Comparison of ENCODE assay signal across 8 cellular contexts in the genomic region with DNA sequence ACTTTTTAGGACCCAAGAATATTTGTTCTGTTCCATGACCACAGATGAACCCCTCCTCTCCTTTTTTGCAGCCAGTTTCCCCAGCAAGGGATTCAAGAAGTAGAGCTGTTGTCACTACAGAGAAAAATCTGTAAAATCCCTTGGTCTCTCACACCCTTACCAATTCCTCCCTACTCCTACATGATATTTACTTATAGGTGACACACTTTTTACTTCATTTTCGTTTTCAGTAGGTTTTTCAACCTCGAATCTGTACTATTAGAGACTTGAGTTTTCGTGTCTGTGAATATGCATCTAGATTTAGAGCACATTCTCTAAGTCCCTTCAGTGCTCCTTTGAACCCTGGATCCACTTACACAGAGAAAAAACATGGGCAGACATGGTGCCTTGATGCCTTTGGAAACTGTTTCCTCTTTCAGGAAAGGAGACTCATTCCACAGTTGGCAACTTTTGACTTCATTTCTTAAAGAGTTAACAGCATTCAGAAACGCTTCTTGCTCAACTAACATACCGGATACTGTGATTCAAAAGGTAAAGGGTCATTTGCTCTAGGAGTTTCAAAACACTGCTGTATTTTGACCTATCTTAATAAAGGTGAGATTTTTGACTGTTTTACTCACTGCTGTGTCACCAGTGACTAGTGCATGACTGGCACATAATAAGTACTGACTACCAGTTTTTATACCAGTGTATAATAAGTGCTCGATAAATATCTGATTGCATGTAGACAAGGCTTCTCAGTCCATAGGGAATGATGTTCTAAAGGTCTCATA. TPM values are rescaled to one million over a fixed set of nuclear protein-coding genes. Genes with fewer than 3 reads are reported as not detected.
A peak's percentile ranks its signal among the peaks of the same experiment; 100 is the strongest.
DNase-seq lines count a peak whose midpoint lies in the region; ATAC-seq, FAIRE-seq and TF ChIP-seq lines count a peak whose summit lies in the region.

No MANE protein-coding gene starts in this region.

- no peak overlapping the region for H3K27ac Mint-ChIP-seq in WTC11

- peak; percentile 24 to 72 for ATAC-seq in right cardiac atrium
- no peak for ATAC-seq in WTC11
- ATAC-seq in HG03469 (IDR thresholded peaks at IDR 0.05; ENCODE audit: unreplicated experiment), result no peak

- POLR2A ChIA-PET in WTC11 (lab: Charles Lee), result no interaction called here

- TF ChIP-seq CTCF in right atrium auricular region (IDR thresholded peaks at IDR 0.05) (no peak), WTC11 (IDR thresholded peaks at IDR 0.05) (no peak)

- H3K9me3 Mint-ChIP-seq in WTC11, result peaks cover 12% of the 10 kb centered on the region

- peaks cover 7% of the 10 kb centered on the region for H3K36me3 Mint-ChIP-seq in WTC11

- peak; percentile 93 for FAIRE-seq in RCC 7860 (lab: Jason Lieb, UNC)

- peaks cover 24% of the 10 kb centered on the region for H3K36me3 ChIP-seq in right atrium auricular region

- H3K27me3 Mint-ChIP-seq in WTC11 (ENCODE audit: low read depth), result peaks cover 20% of the 10 kb centered on the region

- H3K4me1 Mint-ChIP-seq in WTC11, result peaks cover 73% of the 10 kb centered on the region

- H3K4me3 ChIP-seq in right cardiac atrium (ENCODE audit: low read length) (no peak overlapping the region), right atrium auricular region (no peak overlapping the region)

- intact Hi-C loops in right cardiac atrium (cut with DNase I), result no loop called here

- no peak overlapping the region for H3K4me3 Mint-ChIP-seq in WTC11

- DNase-seq in right cardiac atrium (no peak), right atrium auricular region (ENCODE audit: low spot score) (no peak), RCC 7860 (ENCODE audit: low spot score) (peak; percentile 91), glomerular visceral epithelial cell (ENCODE audit: extremely low spot score) (peak; percentile 16), SIG-M5 treated with dmso at 0.1 percent for 504 hours (lab: John Stamatoyannopoulos, UW; ENCODE audit: unreplicated experiment) (no peak), WTC11 (ENCODE audit: low spot score) (no peak), DMS53 treated with DMSO at 0.1 percent for 48 hours (lab: John Stamatoyannopoulos, UW; ENCODE audit: unreplicated experiment) (no peak)

- H3K4me1 ChIP-seq in right cardiac atrium (ENCODE audit: control insufficient read depth, insufficient read depth, low read length) (peaks cover 7% of the 10 kb centered on the region), right atrium auricular region (peaks cover 0 to 25% of the 10 kb centered on the region in 2 donors)

- CTCF ChIA-PET in WTC11 (lab: Charles Lee), result interaction anchor here (1.7 kb wide), 1 partner anchor 24 kb away, joined by 4 read pairs; no protein-coding TSS in a partner anchor

- H3K9me3 ChIP-seq in right cardiac atrium (ENCODE audit: control insufficient read depth, low read length) (no peaks in the 10 kb centered on the region), right atrium auricular region (no peaks in the 10 kb centered on the region)

- H3K27me3 ChIP-seq in right cardiac atrium (ENCODE audit: control insufficient read depth, insufficient read depth), result no peaks in the 10 kb centered on the region
- H3K27me3 ChIP-seq in right atrium auricular region, result no peaks in the 10 kb centered on the region

- 69% methylated on average over 6 of the region's 6 CpGs for WGBS in right cardiac atrium

- H3K27ac ChIP-seq in right cardiac atrium (ENCODE audit: low read length) (no peak overlapping the region), right atrium auricular region (peak overlapping the region in 1 of 2 donors; percentile 12)

TF ChIP-seq in WTC11, 78 proteins besides CTCF, POLR2A, EP300 and RAD21 (continues in another document):
- TF ChIP-seq, protein P1, sequence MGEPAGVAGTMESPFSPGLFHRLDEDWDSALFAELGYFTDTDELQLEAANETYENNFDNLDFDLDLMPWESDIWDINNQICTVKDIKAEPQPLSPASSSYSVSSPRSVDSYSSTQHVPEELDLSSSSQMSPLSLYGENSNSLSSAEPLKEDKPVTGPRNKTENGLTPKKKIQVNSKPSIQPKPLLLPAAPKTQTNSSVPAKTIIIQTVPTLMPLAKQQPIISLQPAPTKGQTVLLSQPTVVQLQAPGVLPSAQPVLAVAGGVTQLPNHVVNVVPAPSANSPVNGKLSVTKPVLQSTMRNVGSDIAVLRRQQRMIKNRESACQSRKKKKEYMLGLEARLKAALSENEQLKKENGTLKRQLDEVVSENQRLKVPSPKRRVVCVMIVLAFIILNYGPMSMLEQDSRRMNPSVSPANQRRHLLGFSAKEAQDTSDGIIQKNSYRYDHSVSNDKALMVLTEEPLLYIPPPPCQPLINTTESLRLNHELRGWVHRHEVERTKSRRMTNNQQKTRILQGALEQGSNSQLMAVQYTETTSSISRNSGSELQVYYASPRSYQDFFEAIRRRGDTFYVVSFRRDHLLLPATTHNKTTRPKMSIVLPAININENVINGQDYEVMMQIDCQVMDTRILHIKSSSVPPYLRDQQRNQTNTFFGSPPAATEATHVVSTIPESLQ (CRISPR knock-in tag; IDR thresholded peaks at IDR 0.05), result no peak
- TF ChIP-seq, protein P2, sequence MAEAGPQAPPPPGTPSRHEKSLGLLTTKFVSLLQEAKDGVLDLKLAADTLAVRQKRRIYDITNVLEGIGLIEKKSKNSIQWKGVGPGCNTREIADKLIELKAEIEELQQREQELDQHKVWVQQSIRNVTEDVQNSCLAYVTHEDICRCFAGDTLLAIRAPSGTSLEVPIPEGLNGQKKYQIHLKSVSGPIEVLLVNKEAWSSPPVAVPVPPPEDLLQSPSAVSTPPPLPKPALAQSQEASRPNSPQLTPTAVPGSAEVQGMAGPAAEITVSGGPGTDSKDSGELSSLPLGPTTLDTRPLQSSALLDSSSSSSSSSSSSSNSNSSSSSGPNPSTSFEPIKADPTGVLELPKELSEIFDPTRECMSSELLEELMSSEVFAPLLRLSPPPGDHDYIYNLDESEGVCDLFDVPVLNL (CRISPR knock-in tag; IDR thresholded peaks at IDR 0.05; ENCODE audit: borderline replicate concordance, low read depth), result no peak
- TF ChIP-seq, protein P3, sequence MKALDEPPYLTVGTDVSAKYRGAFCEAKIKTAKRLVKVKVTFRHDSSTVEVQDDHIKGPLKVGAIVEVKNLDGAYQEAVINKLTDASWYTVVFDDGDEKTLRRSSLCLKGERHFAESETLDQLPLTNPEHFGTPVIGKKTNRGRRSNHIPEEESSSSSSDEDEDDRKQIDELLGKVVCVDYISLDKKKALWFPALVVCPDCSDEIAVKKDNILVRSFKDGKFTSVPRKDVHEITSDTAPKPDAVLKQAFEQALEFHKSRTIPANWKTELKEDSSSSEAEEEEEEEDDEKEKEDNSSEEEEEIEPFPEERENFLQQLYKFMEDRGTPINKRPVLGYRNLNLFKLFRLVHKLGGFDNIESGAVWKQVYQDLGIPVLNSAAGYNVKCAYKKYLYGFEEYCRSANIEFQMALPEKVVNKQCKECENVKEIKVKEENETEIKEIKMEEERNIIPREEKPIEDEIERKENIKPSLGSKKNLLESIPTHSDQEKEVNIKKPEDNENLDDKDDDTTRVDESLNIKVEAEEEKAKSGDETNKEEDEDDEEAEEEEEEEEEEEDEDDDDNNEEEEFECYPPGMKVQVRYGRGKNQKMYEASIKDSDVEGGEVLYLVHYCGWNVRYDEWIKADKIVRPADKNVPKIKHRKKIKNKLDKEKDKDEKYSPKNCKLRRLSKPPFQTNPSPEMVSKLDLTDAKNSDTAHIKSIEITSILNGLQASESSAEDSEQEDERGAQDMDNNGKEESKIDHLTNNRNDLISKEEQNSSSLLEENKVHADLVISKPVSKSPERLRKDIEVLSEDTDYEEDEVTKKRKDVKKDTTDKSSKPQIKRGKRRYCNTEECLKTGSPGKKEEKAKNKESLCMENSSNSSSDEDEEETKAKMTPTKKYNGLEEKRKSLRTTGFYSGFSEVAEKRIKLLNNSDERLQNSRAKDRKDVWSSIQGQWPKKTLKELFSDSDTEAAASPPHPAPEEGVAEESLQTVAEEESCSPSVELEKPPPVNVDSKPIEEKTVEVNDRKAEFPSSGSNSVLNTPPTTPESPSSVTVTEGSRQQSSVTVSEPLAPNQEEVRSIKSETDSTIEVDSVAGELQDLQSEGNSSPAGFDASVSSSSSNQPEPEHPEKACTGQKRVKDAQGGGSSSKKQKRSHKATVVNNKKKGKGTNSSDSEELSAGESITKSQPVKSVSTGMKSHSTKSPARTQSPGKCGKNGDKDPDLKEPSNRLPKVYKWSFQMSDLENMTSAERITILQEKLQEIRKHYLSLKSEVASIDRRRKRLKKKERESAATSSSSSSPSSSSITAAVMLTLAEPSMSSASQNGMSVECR (CRISPR knock-in tag; IDR thresholded peaks at IDR 0.05; ENCODE audit: borderline replicate concordance), result no peak
- TF ChIP-seq ZNF232 (CRISPR knock-in tag; IDR thresholded peaks at IDR 0.05) (no peak), ZBTB21 (CRISPR knock-in tag; IDR thresholded peaks at IDR 0.05; ENCODE audit: borderline replicate concordance) (no peak), TEAD4 (CRISPR knock-in tag; IDR thresholded peaks at IDR 0.05) (no peak)
- TF ChIP-seq, protein P4, sequence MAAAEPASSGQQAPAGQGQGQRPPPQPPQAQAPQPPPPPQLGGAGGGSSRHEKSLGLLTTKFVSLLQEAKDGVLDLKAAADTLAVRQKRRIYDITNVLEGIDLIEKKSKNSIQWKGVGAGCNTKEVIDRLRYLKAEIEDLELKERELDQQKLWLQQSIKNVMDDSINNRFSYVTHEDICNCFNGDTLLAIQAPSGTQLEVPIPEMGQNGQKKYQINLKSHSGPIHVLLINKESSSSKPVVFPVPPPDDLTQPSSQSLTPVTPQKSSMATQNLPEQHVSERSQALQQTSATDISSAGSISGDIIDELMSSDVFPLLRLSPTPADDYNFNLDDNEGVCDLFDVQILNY (CRISPR knock-in tag; IDR thresholded peaks at IDR 0.05), result no peak

RNA-seq across cellular contexts. Expression of a gene that starts 50.6 kb away (rescaled TPM):
- 10 to 100 TPM; 32.0 to 45.8 (median 33.4) TPM for total RNA-seq in right cardiac atrium
- 24.2 TPM for polyA plus RNA-seq in right cardiac atrium
- 10 to 100 TPM; 37.2 to 47.1 TPM for total RNA-seq in right atrium auricular region
- total RNA-seq in WTC11 (2021), result 1.6 to 2.6 TPM (median 1.7 TPM) in 3 replicates

Comparison
In these comparisons a context has a peak if more than half of its experiments do, and no peak if none do; other contexts are left out.
1. ATAC-seq: peak in right cardiac atrium (2 of 2); none in WTC11 (single experiment) and HG03469 (single experiment).
2. DNase-seq: peak in RCC 7860 (single experiment) and glomerular visceral epithelial cell (single experiment); none in right cardiac atrium (0 of 3), right atrium auricular region (single experiment), SIG-M5 treated with dmso at 0.1 percent for 504 hours (single experiment), WTC11 (single experiment) and DMS53 treated with DMSO at 0.1 percent for 48 hours (single experiment).